9 cellular contexts compared by ENCODE assay signal in genomic region chr14:63689132-63689531, GRCh38.
"Had no signal": no experiment of that assay in that cellular context is flagged by ENCODE, and none has a peak within 500 bp of the region (broad histone marks: within the 10 kb centered on the region; RNA-seq: fewer than 3 reads in every experiment).

No MANE protein-coding gene starts in this region.

- H3K4me3 ChIP-seq: GM23338, K562 had no signal

- H3K27ac ChIP-seq: HL-60, KMS-11 had no signal

- H3K27ac Mint-ChIP-seq: GM23338 had no signal

- H3K9me3 Mint-ChIP-seq: GM23338, H9 had no signal

- ATAC-seq: GM23338, K562 had no signal

- H3K4me2 ChIP-seq: GM23338, KMS-11 had no signal

- H2AFZ ChIP-seq: GM23338 had no signal

- DNase-seq: H9, HCEC 1CT, IMR-90 had no signal

- FAIRE-seq: H1, H54, K562 had no signal

- H3K9ac ChIP-seq: KMS-11 had no signal

- H3K4me1 Mint-ChIP-seq: GM23338, H9 had no signal

- H3K4me3 Mint-ChIP-seq: GM23338, H9 had no signal
